In the genomic region with DNA sequence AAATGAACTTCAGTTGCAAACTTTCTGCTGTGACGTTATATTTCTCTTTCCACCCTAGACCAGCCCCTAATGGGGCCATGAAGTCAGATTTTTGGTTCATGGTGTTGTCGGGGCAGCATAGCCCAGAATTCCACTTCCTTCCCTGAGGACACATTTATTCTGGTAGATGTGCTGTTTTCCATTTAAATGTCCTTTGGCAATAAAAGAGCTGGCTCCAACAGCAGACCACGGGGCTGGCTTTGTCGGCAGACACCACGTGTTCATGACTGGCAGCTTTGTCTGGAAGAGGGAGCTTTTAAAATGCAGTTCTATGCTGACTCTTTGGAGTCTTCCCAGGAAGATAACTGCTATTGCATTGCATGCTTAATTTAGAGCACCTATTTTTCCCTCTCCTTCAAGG, we compare ENCODE assay signal across 12 cellular contexts. TPM values are rescaled to one million over a fixed set of nuclear protein-coding genes. Genes with fewer than 3 reads are reported as not detected.
DNase-seq lines count a peak whose midpoint lies in the region; ATAC-seq and TF ChIP-seq lines count a peak whose summit lies in the region.
"Had no signal": no experiment of that assay in that cellular context is flagged by ENCODE, and none has a peak within 500 bp of the region (broad histone marks: within the 10 kb centered on the region; RNA-seq: fewer than 3 reads in every experiment).

No MANE protein-coding gene starts in this region.

- TF ChIP-seq CTCF in omental fat pad (IDR thresholded peaks at IDR 0.05) = no peak

- H3K27ac ChIP-seq in angular gyrus (ENCODE audit: low read depth, low read length) = peak overlapping the region; percentile 22

- DNase-seq in Ammon's horn (ENCODE audit: low spot score) (peak; percentile 94), Right ventricle myocardium superior (peak; percentile 85), omental fat pad (ENCODE audit: low spot score) (no peak), NCI-H2081 (lab: John Stamatoyannopoulos, UW) (no peak), NCI-H187 (lab: John Stamatoyannopoulos, UW) (no peak), T-helper 9 cell (no peak)
- DNase-seq in stimulated activated CD4-positive, alpha-beta T cell treated with anti-CD3 and anti-CD28 coated beads, Interleukin-2, amount 100 ng/mL, for 48 hours = no peak
- DNase-seq: AML-193, cortex of kidney, NCI-H2107, SIG-M5 had no signal

- intact Hi-C loops in Right ventricle myocardium superior (cut with DNase I) = no loop called here

- ATAC-seq in Right ventricle myocardium superior (ENCODE audit: poor library complexity) (peak; percentile 90), omental fat pad (ENCODE audit: low FRiP score) (peak; percentile 34)

RNA-seq across cellular contexts. Expression of a gene that starts 17.6 kb away (rescaled TPM):
- 6.7 TPM for total RNA-seq in Right ventricle myocardium superior
- total RNA-seq in omental fat pad = 10 to 100 TPM; 33.5 to 81.2 (median 59.1) TPM

Comparison
In these comparisons a context has a peak if more than half of its experiments do, and no peak if none do; other contexts are left out.
1. DNase-seq: peak in Ammon's horn (single experiment) and Right ventricle myocardium superior (single experiment); none in omental fat pad (single experiment), NCI-H2081 (0 of 2), NCI-H187 (0 of 2), stimulated activated CD4-positive, alpha-beta T cell treated with anti-CD3 and anti-CD28 coated beads, Interleukin-2, amount 100 ng/mL, for 48 hours (0 of 2) and T-helper 9 cell (single experiment).